ENCODE assay signal across 8 cellular contexts in the genomic region with DNA sequence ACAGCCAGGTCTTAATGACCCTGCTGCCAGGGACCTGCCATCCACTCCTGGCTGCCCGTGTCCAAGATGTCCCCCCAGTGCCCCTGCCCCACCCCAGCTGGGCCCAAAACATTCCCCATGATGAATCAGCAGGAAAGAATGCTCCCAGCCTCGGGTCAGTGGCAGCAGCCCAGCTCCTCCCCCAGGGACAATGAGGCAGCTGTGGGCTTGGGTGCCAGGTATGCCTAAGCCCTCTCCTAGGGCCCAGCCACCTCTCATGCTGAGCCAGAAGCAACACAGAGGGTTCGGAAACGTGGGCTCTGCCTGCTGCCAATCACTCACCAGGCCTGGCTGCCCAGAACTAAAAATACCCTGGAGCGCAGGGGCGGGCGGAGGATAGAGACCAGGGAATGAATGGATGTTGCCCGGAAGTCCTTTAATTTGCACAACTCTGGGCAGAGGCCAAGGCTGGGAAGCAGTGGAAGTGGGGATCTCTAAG. TPM values are rescaled to one million over a fixed set of nuclear protein-coding genes. Genes with fewer than 3 reads are reported as not detected.
DNase-seq lines count a peak whose midpoint lies in the region; ATAC-seq and TF ChIP-seq lines count a peak whose summit lies in the region.

No MANE protein-coding gene starts in this region.

- no peak overlapping the region for H3K27ac ChIP-seq in CD4-positive, alpha-beta T cell (ENCODE audit: low read depth, low read length)

- no peak overlapping the region for H3K4me3 ChIP-seq in epithelial cell of esophagus (ENCODE audit: low read length)

- DNase-seq in AG20443 (ENCODE audit: low spot score) (peak; percentile 94), NCI-H345 (lab: John Stamatoyannopoulos, UW) (peak; percentile 54), epithelial cell of esophagus (ENCODE audit: low read depth) (peak; percentile 60), myocyte (ENCODE audit: low read depth) (peak; percentile 95), T-helper 2 cell (no peak)
- no peak for DNase-seq in CD4-positive, alpha-beta T cell
- DNase-seq in activated CD4-positive, alpha-beta memory T cell treated with anti-CD3 and anti-CD28 coated beads for 36 hours, result no peak

- no peak for ATAC-seq in CD4-positive, alpha-beta T cell (ENCODE audit: poor library complexity)
- ATAC-seq in HG02970 (IDR thresholded peaks at IDR 0.05; ENCODE audit: low FRiP score, unreplicated experiment), result no peak

- peaks cover 8% of the 10 kb centered on the region for H3K4me1 Mint-ChIP-seq in CD4-positive, alpha-beta T cell (ENCODE audit: low read depth)
- H3K4me1 Mint-ChIP-seq in activated CD4-positive, alpha-beta memory T cell treated with anti-CD3 and anti-CD28 coated beads for 36 hours (ENCODE audit: low read depth), result peaks cover 1% of the 10 kb centered on the region

- POLR2A ChIA-PET in CD4-positive, alpha-beta T cell (lab: Charles Lee), result no interaction called here
- POLR2A ChIA-PET in activated CD4-positive, alpha-beta memory T cell treated with anti-CD3 and anti-CD28 coated beads for 36 hours (lab: Charles Lee), result no interaction called here

- H3K9me3 Mint-ChIP-seq in CD4-positive, alpha-beta T cell, result no peaks in the 10 kb centered on the region
- no peaks in the 10 kb centered on the region for H3K9me3 Mint-ChIP-seq in activated CD4-positive, alpha-beta memory T cell treated with anti-CD3 and anti-CD28 coated beads for 36 hours

- H3K9me3 ChIP-seq in CD4-positive, alpha-beta T cell (ENCODE audit: control insufficient read depth, low read length), result no peaks in the 10 kb centered on the region

- TF ChIP-seq CTCF in epithelial cell of esophagus (IDR thresholded peaks at IDR 0.05; ENCODE audit: insufficient read depth, low read depth, low read length, missing control alignments), result no peak
- no peak for TF ChIP-seq CTCF in CD4-positive, alpha-beta T cell (IDR thresholded peaks at IDR 0.05)

- H3K27ac Mint-ChIP-seq in CD4-positive, alpha-beta T cell, result no peak overlapping the region
- H3K27ac Mint-ChIP-seq in activated CD4-positive, alpha-beta memory T cell treated with anti-CD3 and anti-CD28 coated beads for 36 hours, result no peak overlapping the region

- CTCF ChIA-PET in CD4-positive, alpha-beta T cell (lab: Charles Lee), result interaction anchor here (0.5 kb wide), 1 partner anchor 245 kb away, joined by 3 read pairs; no protein-coding TSS in a partner anchor
- CTCF ChIA-PET in activated CD4-positive, alpha-beta memory T cell treated with anti-CD3 and anti-CD28 coated beads for 36 hours (lab: Charles Lee), result no interaction called here

- no peak overlapping the region for H3K4me3 Mint-ChIP-seq in CD4-positive, alpha-beta T cell
- H3K4me3 Mint-ChIP-seq in activated CD4-positive, alpha-beta memory T cell treated with anti-CD3 and anti-CD28 coated beads for 36 hours, result no peak overlapping the region

- H3K36me3 Mint-ChIP-seq in CD4-positive, alpha-beta T cell (ENCODE audit: low read depth), result no peaks in the 10 kb centered on the region
- H3K36me3 Mint-ChIP-seq in activated CD4-positive, alpha-beta memory T cell treated with anti-CD3 and anti-CD28 coated beads for 36 hours, result no peaks in the 10 kb centered on the region

- peaks cover 77% of the 10 kb centered on the region for H3K27me3 Mint-ChIP-seq in CD4-positive, alpha-beta T cell
- H3K27me3 Mint-ChIP-seq in activated CD4-positive, alpha-beta memory T cell treated with anti-CD3 and anti-CD28 coated beads for 36 hours, result peaks cover 40% of the 10 kb centered on the region

- peaks cover 35% of the 10 kb centered on the region for H3K27me3 ChIP-seq in CD4-positive, alpha-beta T cell (ENCODE audit: control insufficient read depth, insufficient read depth, low read length)

- intact Hi-C loops in CD4-positive, alpha-beta T cell (cut with DNase I, micrococcal nuclease), result no loop called here
- intact Hi-C loops in activated CD4-positive, alpha-beta memory T cell treated with anti-CD3 and anti-CD28 coated beads for 36 hours (cut with micrococcal nuclease), result no loop called here

RNA-seq across cellular contexts. Expression of a gene that starts 1.5 kb away (rescaled TPM):
- total RNA-seq in myocyte, result 0.64 and 0.88 TPM in 2 replicates
- 1.2 TPM for polyA plus RNA-seq in myocyte (2012)
- total RNA-seq in CD4-positive, alpha-beta T cell, result not detected
- not detected for total RNA-seq in activated CD4-positive, alpha-beta memory T cell treated with anti-CD3 and anti-CD28 coated beads for 36 hours

Comparison
In these comparisons a context has a peak if more than half of its experiments do, and no peak if none do; other contexts are left out.
1. DNase-seq: peak in AG20443 (single experiment), NCI-H345 (single experiment), epithelial cell of esophagus (single experiment) and myocyte (single experiment); none in CD4-positive, alpha-beta T cell (0 of 10), T-helper 2 cell (0 of 5) and activated CD4-positive, alpha-beta memory T cell treated with anti-CD3 and anti-CD28 coated beads for 36 hours (single experiment).